In the genomic region with DNA sequence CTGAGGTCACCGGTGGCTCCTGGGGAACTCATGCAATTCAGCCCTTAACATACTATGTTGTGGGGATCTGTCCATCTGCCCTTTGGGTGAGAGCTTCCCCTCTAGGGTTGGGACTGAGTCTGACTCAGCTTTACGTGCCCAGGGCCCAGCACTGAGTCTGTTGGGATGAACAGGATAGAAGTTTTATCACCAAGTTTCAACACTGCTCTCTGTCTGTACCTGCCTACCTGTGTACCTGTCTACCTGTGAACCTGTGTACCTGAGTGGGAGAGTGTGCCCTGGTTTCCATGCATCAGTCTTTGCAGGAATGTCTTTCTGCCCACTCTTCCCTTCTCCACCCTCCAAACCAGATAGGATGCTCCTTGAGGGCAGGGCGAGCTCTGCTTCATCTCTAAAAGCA, we compare ENCODE assay signal across 21 cellular contexts.
"Had no signal": no experiment of that assay in that cellular context is flagged by ENCODE, and none has a peak within 500 bp of the region (broad histone marks: within the 10 kb centered on the region; RNA-seq: fewer than 3 reads in every experiment).

No MANE protein-coding gene starts in this region.

- DNase-seq: cortex of kidney; dorsolateral prefrontal cortex; effector memory CD4-positive, alpha-beta T cell; erythroblast; foreskin melanocyte; head of caudate nucleus; kidney glomerular epithelial cell; mucosa of descending colon; naive thymus-derived CD8-positive, alpha-beta T cell; nucleus accumbens; ovary; right cardiac atrium; small intestine; stimulated activated CD4-positive, alpha-beta T cell treated with anti-CD3 and anti-CD28 coated beads, Interleukin-2, amount 100 ng/mL, for 48 hours; stimulated activated naive CD8-positive, alpha-beta T cell treated with anti-CD3 and anti-CD28 coated beads, Interleukin-15, Interleukin-2, amounts not matched to agents 100 U/mL and 50 U/mL, for 24 hours; thyroid gland had no signal

- H3K9me3 ChIP-seq: mucosa of descending colon, ovary, suprapubic skin, thyroid gland had no signal

- H3K27ac Mint-ChIP-seq: naive thymus-derived CD8-positive, alpha-beta T cell; type B pancreatic cell had no signal

- H3K79me2 ChIP-seq: hepatocyte had no signal

- ATAC-seq: mucosa of descending colon; naive thymus-derived CD8-positive, alpha-beta T cell; right cardiac atrium; stimulated activated naive CD8-positive, alpha-beta T cell treated with anti-CD3 and anti-CD28 coated beads, Interleukin-15, Interleukin-2, amounts not matched to agents 100 U/mL and 50 U/mL, for 24 hours had no signal

- H3K36me3 ChIP-seq: ovary, suprapubic skin, thyroid gland had no signal

- H3K4me2 ChIP-seq: hepatocyte had no signal

- H3K4me3 Mint-ChIP-seq: naive thymus-derived CD8-positive, alpha-beta T cell; type B pancreatic cell had no signal

- H3K4me3 ChIP-seq: dorsolateral prefrontal cortex, hepatocyte, mucosa of descending colon, ovary, suprapubic skin, thyroid gland had no signal

- H3K36me3 Mint-ChIP-seq: naive thymus-derived CD8-positive, alpha-beta T cell; type B pancreatic cell had no signal

- H2AFZ ChIP-seq: hepatocyte had no signal

- H3K27me3 ChIP-seq: ovary, thyroid gland had no signal

- H3K27ac ChIP-seq: dorsolateral prefrontal cortex, hepatocyte, ovary, suprapubic skin, thyroid gland had no signal

- H3K9me3 Mint-ChIP-seq: naive thymus-derived CD8-positive, alpha-beta T cell; type B pancreatic cell had no signal

- FAIRE-seq: endometrium, small intestine, urothelium cell line had no signal
